ENCODE assay signal across 25 cellular contexts in the genomic region with DNA sequence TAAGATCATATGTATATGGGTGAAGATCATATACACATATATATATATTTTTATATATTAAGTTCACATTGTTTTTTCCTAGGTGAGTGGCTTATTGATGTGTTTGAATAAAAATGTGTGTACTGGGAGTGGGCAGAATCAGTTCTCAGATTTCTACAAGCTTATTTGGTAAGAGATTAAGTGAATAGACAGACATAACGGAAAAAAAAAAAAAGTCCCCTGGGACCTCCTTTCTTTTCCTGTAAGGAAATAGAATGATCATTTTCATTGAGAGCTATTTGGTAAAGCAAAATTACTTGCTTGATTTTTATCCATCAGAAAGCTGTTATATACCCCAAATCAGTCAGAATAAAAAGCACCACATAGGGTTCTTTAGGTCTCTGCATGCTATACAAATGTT.
DNase-seq lines count a peak whose midpoint lies in the region; ATAC-seq and TF ChIP-seq lines count a peak whose summit lies in the region.
"Had no signal": no experiment of that assay in that cellular context is flagged by ENCODE, and none has a peak within 500 bp of the region (broad histone marks: within the 10 kb centered on the region; RNA-seq: fewer than 3 reads in every experiment).

No MANE protein-coding gene starts in this region.

- H3K4me3 ChIP-seq in skeletal muscle cell (ENCODE audit: low read depth, low read length) (no peak overlapping the region), heart right ventricle (no peak overlapping the region)
- H3K4me3 ChIP-seq: BLaER1 treated with 17β-estradiol and CSF1 and Interleukin-3, amounts not matched to agents 10 nM and 100 nM; GM12878; GM23338; K562; MG63; PC-9 had no signal

- intact Hi-C loops in heart right ventricle (cut with DNase I) = no loop called here

- H3K27me3 ChIP-seq in heart right ventricle = no peaks in the 10 kb centered on the region
- H3K27me3 ChIP-seq: BLaER1 treated with 17β-estradiol and CSF1 and Interleukin-3, amounts not matched to agents 10 nM and 100 nM; MG63 had no signal

- H3K9me3 ChIP-seq in heart right ventricle = no peaks in the 10 kb centered on the region
- H3K9me3 ChIP-seq: MG63 had no signal

- H3K27ac ChIP-seq in heart right ventricle = no peak overlapping the region
- H3K27ac ChIP-seq: BLaER1 treated with 17β-estradiol and CSF1 and Interleukin-3, amounts not matched to agents 10 nM and 100 nM; HL-60; PC-9; RWPE1 had no signal

- H3K36me3 ChIP-seq in heart right ventricle = no peaks in the 10 kb centered on the region
- H3K36me3 ChIP-seq: BLaER1 treated with 17β-estradiol and CSF1 and Interleukin-3, amounts not matched to agents 10 nM and 100 nM; MG63 had no signal

- WGBS in heart right ventricle, 2 donors = 41 to 48% methylated on average over 1 of the region's 1 CpG

- H3K4me1 ChIP-seq in heart right ventricle = no peaks in the 10 kb centered on the region

- TF ChIP-seq CTCF in heart right ventricle (IDR thresholded peaks at IDR 0.05) = no peak

- ATAC-seq in heart right ventricle (no peak), GM18907 (IDR thresholded peaks at IDR 0.05; ENCODE audit: unreplicated experiment) (no peak)
- ATAC-seq: GM12878, GM23338, HepG2, K562, SK-N-SH treated with all-trans-retinoic acid at 6 μM for 48 hours had no signal

- DNase-seq in ACHN (peak; percentile 72), NCI-H2171 treated with DMSO at 0.1 percent for 48 hours (lab: John Stamatoyannopoulos, UW) (peak; percentile 37), glomerular visceral epithelial cell (ENCODE audit: extremely low spot score) (peak; percentile 17), skeletal muscle cell (ENCODE audit: low read depth) (peak; percentile 24), heart right ventricle (no peak), kidney glomerular epithelial cell (lab: John Stamatoyannopoulos, UW) (no peak)
- DNase-seq: CD4-positive, alpha-beta memory T cell; DND-41; HCEC 1CT; MG63; NCI-H1417; NCI-H1694 treated with DMSO at 0.1 percent for 48 hours; NCI-H2107; NCI-H524 treated with DMSO at 0.1 percent for 48 hours; PC-9; SIG-M5 had no signal

- in situ Hi-C loops in ACHN (cut with HindIII; ENCODE audit: low pct_ligation_motif_present, low pct_unique_long_range_greater_than_20kb, low sequenced_read_pairs) = no loop called here

Comparison
In these comparisons a context has a peak if more than half of its experiments do, and no peak if none do; other contexts are left out.
1. DNase-seq: peak in ACHN (single experiment), NCI-H2171 treated with DMSO at 0.1 percent for 48 hours (single experiment), glomerular visceral epithelial cell (single experiment) and skeletal muscle cell (single experiment); none in heart right ventricle (0 of 2) and kidney glomerular epithelial cell (single experiment).